In genomic region chr3:148711981-148712666, GRCh38 we compare ENCODE assay signal across 1 cellular context.
A peak's percentile ranks its signal among the peaks of the same experiment; 100 is the strongest.
TF ChIP-seq lines count a peak whose summit lies in the region.

No MANE protein-coding gene starts in this region.

TF ChIP-seq in HepG2, 621 proteins besides CTCF, POLR2A, EP300 and RAD21 (continued from another document and continues in another):
- TF ChIP-seq ZNF574 (CRISPR knock-in tag; IDR thresholded peaks at IDR 0.05) (no peak), RBM39 (IDR thresholded peaks at IDR 0.05; ENCODE audit: low read depth, low read length, poor library complexity, severe bottlenecking) (no peak), PHF5A (CRISPR knock-in tag; IDR thresholded peaks at IDR 0.05; ENCODE audit: low read depth, unreplicated experiment) (no peak), PLRG1 (conservative IDR thresholded peaks at IDR 0.05) (no peak), DNMT3B (CRISPR knock-in tag; conservative IDR thresholded peaks at IDR 0.05) (no peak), ZMYM4 (CRISPR knock-in tag; IDR thresholded peaks at IDR 0.05) (peak; percentile 74), ZNF383 (CRISPR knock-in tag; IDR thresholded peaks at IDR 0.05; ENCODE audit: borderline replicate concordance) (no peak), HOXA3 (CRISPR knock-in tag; IDR thresholded peaks at IDR 0.05) (no peak), ZBTB38 (CRISPR knock-in tag; IDR thresholded peaks at IDR 0.05) (no peak), HNRNPK (IDR thresholded peaks at IDR 0.05; ENCODE audit: low read depth, low read length, poor library complexity, severe bottlenecking) (no peak), REPIN1 (CRISPR knock-in tag; IDR thresholded peaks at IDR 0.05; ENCODE audit: borderline replicate concordance, low read depth) (no peak), ZNF460 (CRISPR knock-in tag; IDR thresholded peaks at IDR 0.05; ENCODE audit: borderline replicate concordance) (no peak), ZNF556 (CRISPR knock-in tag; IDR thresholded peaks at IDR 0.05; ENCODE audit: borderline replicate concordance) (no peak), KLF15 (CRISPR knock-in tag; IDR thresholded peaks at IDR 0.05; ENCODE audit: borderline replicate concordance) (no peak), SMYD3 (CRISPR knock-in tag; IDR thresholded peaks at IDR 0.05) (no peak), NFE2L1 (CRISPR knock-in tag; IDR thresholded peaks at IDR 0.05; ENCODE audit: borderline replicate concordance) (no peak), PPARG (CRISPR knock-in tag; conservative IDR thresholded peaks at IDR 0.05) (no peak; the same call in 1 of the 2 replicates), ZBED4 (CRISPR knock-in tag; IDR thresholded peaks at IDR 0.05; ENCODE audit: borderline replicate concordance) (no peak), KAT8 (CRISPR knock-in tag; IDR thresholded peaks at IDR 0.05) (0 out of 2 replicates have a peak, but pooled peaks have one; percentile 13), PAXIP1 (CRISPR knock-in tag; conservative IDR thresholded peaks at IDR 0.05) (peak; percentile 81), ZNF24 (IDR thresholded peaks at IDR 0.05) (no peak), ZNF335 (CRISPR knock-in tag; IDR thresholded peaks at IDR 0.05) (no peak), ZNF776 (CRISPR knock-in tag; IDR thresholded peaks at IDR 0.05) (no peak), ARNT (IDR thresholded peaks at IDR 0.05) (no peak), ZNF256 (CRISPR knock-in tag; conservative IDR thresholded peaks at IDR 0.05) (no peak), CCDC6 (CRISPR knock-in tag; IDR thresholded peaks at IDR 0.05) (no peak), SMC3 (IDR thresholded peaks at IDR 0.05; ENCODE audit: low read length) (no peak), HOXD1 (CRISPR knock-in tag; IDR thresholded peaks at IDR 0.05) (no peak), TEAD3 (CRISPR knock-in tag; optimal IDR thresholded peaks at IDR 0.05; ENCODE audit: borderline replicate concordance) (no peak), LCORL (IDR thresholded peaks at IDR 0.05) (no peak), LCORL (CRISPR knock-in tag; IDR thresholded peaks at IDR 0.05) (peak; percentile 87), SCMH1 (CRISPR knock-in tag; IDR thresholded peaks at IDR 0.05; ENCODE audit: borderline replicate concordance) (no peak), MXD4 (CRISPR knock-in tag; IDR thresholded peaks at IDR 0.05) (no peak), ZNF431 (CRISPR knock-in tag; IDR thresholded peaks at IDR 0.05; ENCODE audit: borderline replicate concordance, low read depth) (no peak), ARID2 (CRISPR knock-in tag; IDR thresholded peaks at IDR 0.05; ENCODE audit: borderline replicate concordance) (no peak), CCAR2 (optimal IDR thresholded peaks at IDR 0.05; ENCODE audit: low read depth, low read length) (no peak), ETV5 (CRISPR knock-in tag; IDR thresholded peaks at IDR 0.05; ENCODE audit: borderline replicate concordance) (no peak), NR0B2 (CRISPR knock-in tag; IDR thresholded peaks at IDR 0.05) (no peak), ZXDC (CRISPR knock-in tag; IDR thresholded peaks at IDR 0.05) (no peak)
- TF ChIP-seq, protein P1, sequence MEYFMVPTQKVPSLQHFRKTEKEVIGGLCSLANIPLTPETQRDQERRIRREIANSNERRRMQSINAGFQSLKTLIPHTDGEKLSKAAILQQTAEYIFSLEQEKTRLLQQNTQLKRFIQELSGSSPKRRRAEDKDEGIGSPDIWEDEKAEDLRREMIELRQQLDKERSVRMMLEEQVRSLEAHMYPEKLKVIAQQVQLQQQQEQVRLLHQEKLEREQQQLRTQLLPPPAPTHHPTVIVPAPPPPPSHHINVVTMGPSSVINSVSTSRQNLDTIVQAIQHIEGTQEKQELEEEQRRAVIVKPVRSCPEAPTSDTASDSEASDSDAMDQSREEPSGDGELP (IDR thresholded peaks at IDR 0.05; ENCODE audit: borderline replicate concordance, low read depth): no peak
- TF ChIP-seq, protein P2, sequence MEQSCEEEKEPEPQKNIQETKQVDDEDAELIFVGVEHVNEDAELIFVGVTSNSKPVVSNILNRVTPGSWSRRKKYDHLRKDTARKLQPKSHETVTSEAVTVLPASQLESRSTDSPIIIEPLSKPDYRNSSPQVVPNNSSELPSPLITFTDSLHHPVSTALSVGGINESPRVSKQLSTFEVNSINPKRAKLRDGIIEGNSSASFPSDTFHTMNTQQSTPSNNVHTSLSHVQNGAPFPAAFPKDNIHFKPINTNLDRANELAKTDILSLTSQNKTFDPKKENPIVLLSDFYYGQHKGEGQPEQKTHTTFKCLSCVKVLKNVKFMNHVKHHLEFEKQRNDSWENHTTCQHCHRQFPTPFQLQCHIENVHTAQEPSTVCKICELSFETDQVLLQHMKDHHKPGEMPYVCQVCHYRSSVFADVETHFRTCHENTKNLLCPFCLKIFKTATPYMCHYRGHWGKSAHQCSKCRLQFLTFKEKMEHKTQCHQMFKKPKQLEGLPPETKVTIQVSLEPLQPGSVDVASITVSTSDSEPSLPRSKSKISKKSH (CRISPR knock-in tag; IDR thresholded peaks at IDR 0.05; ENCODE audit: borderline replicate concordance): no peak
- TF ChIP-seq, protein P3, sequence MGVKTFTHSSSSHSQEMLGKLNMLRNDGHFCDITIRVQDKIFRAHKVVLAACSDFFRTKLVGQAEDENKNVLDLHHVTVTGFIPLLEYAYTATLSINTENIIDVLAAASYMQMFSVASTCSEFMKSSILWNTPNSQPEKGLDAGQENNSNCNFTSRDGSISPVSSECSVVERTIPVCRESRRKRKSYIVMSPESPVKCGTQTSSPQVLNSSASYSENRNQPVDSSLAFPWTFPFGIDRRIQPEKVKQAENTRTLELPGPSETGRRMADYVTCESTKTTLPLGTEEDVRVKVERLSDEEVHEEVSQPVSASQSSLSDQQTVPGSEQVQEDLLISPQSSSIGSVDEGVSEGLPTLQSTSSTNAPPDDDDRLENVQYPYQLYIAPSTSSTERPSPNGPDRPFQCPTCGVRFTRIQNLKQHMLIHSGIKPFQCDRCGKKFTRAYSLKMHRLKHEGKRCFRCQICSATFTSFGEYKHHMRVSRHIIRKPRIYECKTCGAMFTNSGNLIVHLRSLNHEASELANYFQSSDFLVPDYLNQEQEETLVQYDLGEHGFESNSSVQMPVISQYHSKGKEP (CRISPR knock-in tag; IDR thresholded peaks at IDR 0.05): no peak
- TF ChIP-seq, protein P4, sequence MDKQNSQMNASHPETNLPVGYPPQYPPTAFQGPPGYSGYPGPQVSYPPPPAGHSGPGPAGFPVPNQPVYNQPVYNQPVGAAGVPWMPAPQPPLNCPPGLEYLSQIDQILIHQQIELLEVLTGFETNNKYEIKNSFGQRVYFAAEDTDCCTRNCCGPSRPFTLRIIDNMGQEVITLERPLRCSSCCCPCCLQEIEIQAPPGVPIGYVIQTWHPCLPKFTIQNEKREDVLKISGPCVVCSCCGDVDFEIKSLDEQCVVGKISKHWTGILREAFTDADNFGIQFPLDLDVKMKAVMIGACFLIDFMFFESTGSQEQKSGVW (CRISPR knock-in tag; IDR thresholded peaks at IDR 0.05; ENCODE audit: borderline replicate concordance): no peak
- TF ChIP-seq, protein P5, sequence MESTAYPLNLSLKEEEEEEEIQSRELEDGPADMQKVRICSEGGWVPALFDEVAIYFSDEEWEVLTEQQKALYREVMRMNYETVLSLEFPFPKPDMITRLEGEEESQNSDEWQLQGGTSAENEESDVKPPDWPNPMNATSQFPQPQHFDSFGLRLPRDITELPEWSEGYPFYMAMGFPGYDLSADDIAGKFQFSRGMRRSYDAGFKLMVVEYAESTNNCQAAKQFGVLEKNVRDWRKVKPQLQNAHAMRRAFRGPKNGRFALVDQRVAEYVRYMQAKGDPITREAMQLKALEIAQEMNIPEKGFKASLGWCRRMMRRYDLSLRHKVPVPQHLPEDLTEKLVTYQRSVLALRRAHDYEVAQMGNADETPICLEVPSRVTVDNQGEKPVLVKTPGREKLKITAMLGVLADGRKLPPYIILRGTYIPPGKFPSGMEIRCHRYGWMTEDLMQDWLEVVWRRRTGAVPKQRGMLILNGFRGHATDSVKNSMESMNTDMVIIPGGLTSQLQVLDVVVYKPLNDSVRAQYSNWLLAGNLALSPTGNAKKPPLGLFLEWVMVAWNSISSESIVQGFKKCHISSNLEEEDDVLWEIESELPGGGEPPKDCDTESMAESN (CRISPR knock-in tag; conservative IDR thresholded peaks at IDR 0.05): no peak
